In genomic region chr5:55073211-55073610, GRCh38 we compare ENCODE assay signal across 2 cellular contexts.
TF ChIP-seq lines count a peak whose summit lies in the region.

No MANE protein-coding gene starts in this region.

TF ChIP-seq in SK-N-SH, 30 proteins besides CTCF, POLR2A, EP300 and RAD21 (continued from another document):
- TF ChIP-seq CHD2 (IDR thresholded peaks at IDR 0.05; ENCODE audit: low read length, partially characterized antibody), result no peak
- no peak for TF ChIP-seq SIN3A (IDR thresholded peaks at IDR 0.05; ENCODE audit: borderline replicate concordance, low read depth, low read length)

TF ChIP-seq in SK-N-SH treated with all-trans-retinoic acid at 6 μM for 48 hours, 23 proteins besides CTCF, POLR2A, EP300 and RAD21:
- TF ChIP-seq ZFP3 (CRISPR knock-in tag; IDR thresholded peaks at IDR 0.05) (no peak), BACH2 (CRISPR knock-in tag; IDR thresholded peaks at IDR 0.05; ENCODE audit: borderline replicate concordance) (no peak)
